ENCODE assay signal across 14 cellular contexts in the genomic region with DNA sequence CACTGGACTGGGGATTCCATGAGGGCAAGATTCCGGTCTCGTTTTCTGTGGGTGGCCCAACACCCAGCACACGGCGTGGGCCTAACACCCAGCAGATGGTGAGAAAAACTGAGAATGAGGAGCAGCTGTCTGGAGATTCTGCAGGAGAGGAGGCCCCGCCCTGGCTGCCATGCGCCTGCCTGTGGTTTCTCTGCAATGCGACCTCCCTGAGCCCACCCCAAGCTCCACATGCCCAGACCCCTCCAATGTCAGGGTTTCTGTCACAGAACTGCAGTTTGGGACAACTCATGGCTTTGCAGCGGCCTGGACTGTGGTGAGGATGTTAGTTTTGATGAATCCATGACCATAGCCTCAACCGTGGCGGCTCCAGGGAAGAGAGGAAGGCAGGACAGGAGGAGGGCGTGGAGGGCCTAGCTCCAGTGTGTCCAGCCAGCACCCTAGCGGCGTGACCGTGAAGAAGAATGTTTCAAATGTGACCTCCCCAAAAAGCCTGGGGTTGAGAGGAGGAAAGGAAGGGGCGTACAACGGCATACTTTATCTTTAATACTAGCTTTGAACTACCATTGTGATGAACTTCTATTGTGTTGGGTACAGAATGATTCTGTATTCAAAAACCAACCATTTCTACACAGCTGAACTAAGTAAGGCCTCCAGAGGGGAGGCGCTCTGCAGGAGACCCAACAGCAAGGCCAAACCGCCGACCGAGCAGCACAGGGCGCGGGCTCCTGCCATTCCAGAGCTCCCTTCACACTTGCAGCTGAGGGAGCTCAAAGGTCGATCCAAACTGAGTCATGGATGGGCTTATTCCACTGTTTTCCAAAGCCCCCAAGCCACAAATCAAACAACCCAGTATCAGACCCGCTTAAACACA. TPM values are rescaled to one million over a fixed set of nuclear protein-coding genes. Genes with fewer than 3 reads are reported as not detected.
DNase-seq lines count a peak whose midpoint lies in the region; TF ChIP-seq lines count a peak whose summit lies in the region.
"Had no signal": no experiment of that assay in that cellular context is flagged by ENCODE, and none has a peak within 500 bp of the region (broad histone marks: within the 10 kb centered on the region; RNA-seq: fewer than 3 reads in every experiment).

No MANE protein-coding gene starts in this region.

- H3K36me3 Mint-ChIP-seq in progenitor cell of endocrine pancreas (ENCODE audit: insufficient read depth) = peaks cover 8% of the 10 kb centered on the region
- no peaks in the 10 kb centered on the region for H3K36me3 Mint-ChIP-seq in activated naive CD8-positive, alpha-beta T cell treated with anti-CD3 and anti-CD28 coated beads for 36 hours

- H3K27me3 Mint-ChIP-seq in progenitor cell of endocrine pancreas = no peaks in the 10 kb centered on the region
- peaks cover 37% of the 10 kb centered on the region for H3K27me3 Mint-ChIP-seq in activated naive CD8-positive, alpha-beta T cell treated with anti-CD3 and anti-CD28 coated beads for 36 hours

- no peaks in the 10 kb centered on the region for H3K9me3 Mint-ChIP-seq in progenitor cell of endocrine pancreas (ENCODE audit: low read depth)
- no peaks in the 10 kb centered on the region for H3K9me3 Mint-ChIP-seq in activated naive CD8-positive, alpha-beta T cell treated with anti-CD3 and anti-CD28 coated beads for 36 hours

- no peak overlapping the region for H3K27ac Mint-ChIP-seq in progenitor cell of endocrine pancreas
- no peak overlapping the region for H3K27ac Mint-ChIP-seq in activated naive CD8-positive, alpha-beta T cell treated with anti-CD3 and anti-CD28 coated beads for 36 hours

- DNase-seq in AG04450 (ENCODE audit: low read depth, low spot score) (no peak), NCI-H524 (lab: John Stamatoyannopoulos, UW) (peak; percentile 32 to 73), fibroblast of villous mesenchyme (ENCODE audit: low read depth) (no peak), progenitor cell of endocrine pancreas (ENCODE audit: low spot score, unreplicated experiment) (no peak), NCI-H748 treated with DMSO at 0.1 percent for 48 hours (lab: John Stamatoyannopoulos, UW) (no peak)
- DNase-seq in activated naive CD8-positive, alpha-beta T cell treated with anti-CD3 and anti-CD28 coated beads for 36 hours = no peak
- no peak for DNase-seq in activated CD4-positive, alpha-beta T cell treated with anti-CD3 and anti-CD28 coated beads, Interleukin-2, amount 50 U/mL, for 48 hours
- no peak for DNase-seq in activated CD4-positive, alpha-beta T cell treated with anti-CD3 and anti-CD28 coated beads for 1 hour
- DNase-seq: activated CD4-positive, alpha-beta T cell treated with anti-CD3 and anti-CD28 coated beads, Interleukin-2, amount 50 U/mL, for 1 hour; activated naive CD4-positive, alpha-beta T cell treated with anti-CD3 and anti-CD28 coated beads, Interleukin-2, amount 50 U/mL, for 16 hours; dermis blood vessel endothelial cell; NCI-H1092; SW 1271 had no signal

- TF ChIP-seq CTCF in AG04450 (IDR thresholded peaks at IDR 0.05; ENCODE audit: low read depth, low read length) (no peak), fibroblast of villous mesenchyme (IDR thresholded peaks at IDR 0.05; ENCODE audit: insufficient read depth, low read depth, low read length) (no peak), progenitor cell of endocrine pancreas (IDR thresholded peaks at IDR 0.05; ENCODE audit: unreplicated experiment) (no peak)

- CTCF ChIA-PET in AG04450 (lab: Charles Lee) = interaction anchor here (0.5 to 1.3 kb wide), 5 partner anchors 9 to 78 kb away, joined by 3 to 6 read pairs (median 4); no protein-coding TSS in a partner anchor

- H3K4me3 Mint-ChIP-seq in progenitor cell of endocrine pancreas (ENCODE audit: low read depth) = peak overlapping the region; percentile 35
- H3K4me3 Mint-ChIP-seq in activated naive CD8-positive, alpha-beta T cell treated with anti-CD3 and anti-CD28 coated beads for 36 hours = no peak overlapping the region

- H3K4me3 ChIP-seq in AG04450 (ENCODE audit: low read depth, low read length) = no peak overlapping the region
- peak overlapping the region; percentile 18 for H3K4me3 ChIP-seq in fibroblast of villous mesenchyme (ENCODE audit: low read depth, low read length)

- no peaks in the 10 kb centered on the region; the same call in 1 of the 2 replicates for H3K9me3 ChIP-seq in AG04450 (ENCODE audit: control insufficient read depth, insufficient read depth, low read length)

- POLR2A ChIA-PET in AG04450 (lab: Yijun Ruan, JAX) = interaction anchor here (0.8 to 2.5 kb wide), 2 partner anchors 10 to 15 kb away, joined by 3 to 20 read pairs; no protein-coding TSS in a partner anchor

- H3K27me3 ChIP-seq in AG04450 (ENCODE audit: control insufficient read depth, insufficient read depth, low read length) = no peaks in the 10 kb centered on the region

- peak overlapping the region; percentile 47 for H3K27ac ChIP-seq in AG04450 (ENCODE audit: low read depth, low read length)
- H3K27ac ChIP-seq: C4-2B had no signal

- H3K4me1 Mint-ChIP-seq in progenitor cell of endocrine pancreas (ENCODE audit: low read depth) = peaks cover 18% of the 10 kb centered on the region
- peaks cover 6% of the 10 kb centered on the region for H3K4me1 Mint-ChIP-seq in activated naive CD8-positive, alpha-beta T cell treated with anti-CD3 and anti-CD28 coated beads for 36 hours

RNA-seq across cellular contexts. Expression of a gene that starts 3.4 kb away (rescaled TPM):
- 271 and 329 TPM in 2 replicates for polyA plus RNA-seq in AG04450 (2011; rRNA removed)
- polyA minus RNA-seq in AG04450 (2011; rRNA and poly(A)+ RNA removed) = 255 and 307 TPM in 2 replicates
- total RNA-seq in fibroblast of villous mesenchyme (296 and 372 TPM in 2 replicates), progenitor cell of endocrine pancreas (242 and 256 TPM in 2 replicates)
- 1 to 10 TPM; 1.8 to 2.1 TPM for total RNA-seq in activated naive CD8-positive, alpha-beta T cell treated with anti-CD3 and anti-CD28 coated beads for 36 hours

Comparison
In these comparisons a context has a peak if more than half of its experiments do, and no peak if none do; other contexts are left out.
1. DNase-seq: peak in NCI-H524 (2 of 2); none in AG04450 (single experiment), fibroblast of villous mesenchyme (single experiment), progenitor cell of endocrine pancreas (single experiment), activated naive CD8-positive, alpha-beta T cell treated with anti-CD3 and anti-CD28 coated beads for 36 hours (single experiment), activated CD4-positive, alpha-beta T cell treated with anti-CD3 and anti-CD28 coated beads, Interleukin-2, amount 50 U/mL, for 48 hours (0 of 2), NCI-H748 treated with DMSO at 0.1 percent for 48 hours (single experiment) and activated CD4-positive, alpha-beta T cell treated with anti-CD3 and anti-CD28 coated beads for 1 hour (single experiment).
2. RNA of a gene that starts 3.4 kb away (total RNA-seq): 296 to 372 TPM in fibroblast of villous mesenchyme and 242 to 256 TPM in progenitor cell of endocrine pancreas; 1.8 to 2.1 TPM in activated naive CD8-positive, alpha-beta T cell treated with anti-CD3 and anti-CD28 coated beads for 36 hours; every median in the first group is over 10 times any median in the second.